In genomic region chr20:20367681-20368413, GRCh38 we compare ENCODE assay signal across 2 cellular contexts.
TF ChIP-seq lines count a peak whose summit lies in the region.

A gene with protein sequence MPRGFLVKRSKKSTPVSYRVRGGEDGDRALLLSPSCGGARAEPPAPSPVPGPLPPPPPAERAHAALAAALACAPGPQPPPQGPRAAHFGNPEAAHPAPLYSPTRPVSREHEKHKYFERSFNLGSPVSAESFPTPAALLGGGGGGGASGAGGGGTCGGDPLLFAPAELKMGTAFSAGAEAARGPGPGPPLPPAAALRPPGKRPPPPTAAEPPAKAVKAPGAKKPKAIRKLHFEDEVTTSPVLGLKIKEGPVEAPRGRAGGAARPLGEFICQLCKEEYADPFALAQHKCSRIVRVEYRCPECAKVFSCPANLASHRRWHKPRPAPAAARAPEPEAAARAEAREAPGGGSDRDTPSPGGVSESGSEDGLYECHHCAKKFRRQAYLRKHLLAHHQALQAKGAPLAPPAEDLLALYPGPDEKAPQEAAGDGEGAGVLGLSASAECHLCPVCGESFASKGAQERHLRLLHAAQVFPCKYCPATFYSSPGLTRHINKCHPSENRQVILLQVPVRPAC (plus strand): TSS chr20:20368104. CDS start chr20:20368268, 164 bp downstream.

TF ChIP-seq in SK-N-SH, 30 proteins besides CTCF, POLR2A, EP300 and RAD21 (continued from another document):
- TF ChIP-seq USF2 (IDR thresholded peaks at IDR 0.05; ENCODE audit: borderline replicate concordance, low read depth, low read length) = no peak
- no peak for TF ChIP-seq IRF3 (IDR thresholded peaks at IDR 0.05; ENCODE audit: low read depth, low read length)

TF ChIP-seq in SK-N-SH treated with all-trans-retinoic acid at 6 μM for 48 hours, 23 proteins besides CTCF, POLR2A, EP300 and RAD21 (continued from another document):
- TF ChIP-seq TSHZ2 (CRISPR knock-in tag; IDR thresholded peaks at IDR 0.05) (no peak), ZNF8 (CRISPR knock-in tag; IDR thresholded peaks at IDR 0.05) (no peak), RARB (CRISPR knock-in tag; IDR thresholded peaks at IDR 0.05) (no peak), ESRRG (CRISPR knock-in tag; IDR thresholded peaks at IDR 0.05) (no peak), ZFP3 (CRISPR knock-in tag; IDR thresholded peaks at IDR 0.05) (no peak), BACH2 (CRISPR knock-in tag; IDR thresholded peaks at IDR 0.05; ENCODE audit: borderline replicate concordance) (no peak)
- TF ChIP-seq, protein P1, sequence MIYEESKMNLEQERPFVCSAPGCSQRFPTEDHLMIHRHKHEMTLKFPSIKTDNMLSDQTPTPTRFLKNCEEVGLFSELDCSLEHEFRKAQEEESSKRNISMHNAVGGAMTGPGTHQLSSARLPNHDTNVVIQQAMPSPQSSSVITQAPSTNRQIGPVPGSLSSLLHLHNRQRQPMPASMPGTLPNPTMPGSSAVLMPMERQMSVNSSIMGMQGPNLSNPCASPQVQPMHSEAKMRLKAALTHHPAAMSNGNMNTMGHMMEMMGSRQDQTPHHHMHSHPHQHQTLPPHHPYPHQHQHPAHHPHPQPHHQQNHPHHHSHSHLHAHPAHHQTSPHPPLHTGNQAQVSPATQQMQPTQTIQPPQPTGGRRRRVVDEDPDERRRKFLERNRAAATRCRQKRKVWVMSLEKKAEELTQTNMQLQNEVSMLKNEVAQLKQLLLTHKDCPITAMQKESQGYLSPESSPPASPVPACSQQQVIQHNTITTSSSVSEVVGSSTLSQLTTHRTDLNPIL (CRISPR knock-in tag; IDR thresholded peaks at IDR 0.05; ENCODE audit: low read depth) = no peak
